Comparison of ENCODE assay signal across 10 cellular contexts in the genomic region with DNA sequence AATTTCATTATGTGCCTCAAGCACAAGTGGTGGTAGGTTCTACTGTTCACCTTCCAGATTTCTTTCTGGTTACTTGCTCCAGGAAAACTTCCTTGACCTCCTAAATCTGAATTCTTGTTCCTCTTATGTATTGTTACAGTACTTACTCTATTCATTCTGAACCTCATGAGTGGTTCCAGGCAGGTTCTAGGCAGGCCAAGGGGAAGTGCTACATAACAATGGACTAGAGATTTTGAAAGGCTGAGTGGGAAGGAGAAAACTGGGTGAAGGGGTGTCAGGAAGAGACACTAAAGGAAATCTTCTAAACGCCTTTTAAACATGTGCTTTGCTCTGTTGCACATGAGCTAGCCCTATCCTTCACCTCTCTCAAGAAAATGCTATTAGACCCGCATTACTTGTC. TPM values are rescaled to one million over a fixed set of nuclear protein-coding genes. Genes with fewer than 3 reads are reported as not detected.
DNase-seq lines count a peak whose midpoint lies in the region; ATAC-seq, FAIRE-seq and TF ChIP-seq lines count a peak whose summit lies in the region.
"Had no signal": no experiment of that assay in that cellular context is flagged by ENCODE, and none has a peak within 500 bp of the region (broad histone marks: within the 10 kb centered on the region; RNA-seq: fewer than 3 reads in every experiment).

No MANE protein-coding gene starts in this region.

- H3K4me3 Mint-ChIP-seq in endodermal cell: peak overlapping the region; percentile 95

- peaks cover 35% of the 10 kb centered on the region for H3K79me2 ChIP-seq in GM23248 (ENCODE audit: insufficient read depth)

- in situ Hi-C loops in GM23248 (cut with MboI): loop anchor here (25.0 kb wide), 1 partner anchor 683 kb away; a partner anchor contains a TSS

- no peaks in the 10 kb centered on the region for H3K9me3 Mint-ChIP-seq in endodermal cell

- peaks cover 16% of the 10 kb centered on the region; the same call in 1 of the 2 replicates for H3K4me1 ChIP-seq in GM23248 (ENCODE audit: insufficient read depth)
- peaks cover 6% of the 10 kb centered on the region for H3K4me1 ChIP-seq in endodermal cell (ENCODE audit: control insufficient read depth, insufficient read depth, low read length)
- H3K4me1 ChIP-seq in psoas muscle: peaks cover 10% of the 10 kb centered on the region
- H3K4me1 ChIP-seq in tibial nerve: peaks cover 4 to 30% (median 8%) of the 10 kb centered on the region in 4 donors
- H3K4me1 ChIP-seq in pancreas: peaks cover 0 to 13% (median 0%) of the 10 kb centered on the region in 3 donors

- DNase-seq in GM23248 (peak; percentile 21), OCI-M1 (lab: John Stamatoyannopoulos, UW) (peak; percentile 54), endodermal cell (no peak), psoas muscle (no peak), tibial nerve (ENCODE audit: low spot score in 2 of 2) (no peak), H4 (ENCODE audit: low spot score) (no peak), germinal center (ENCODE audit: low spot score) (no peak), pancreas (no peak)

- intact Hi-C loops in psoas muscle (cut with DNase I) (no loop called here), pancreas (cut with DNase I) (no loop called here)

- ATAC-seq in psoas muscle: no peak
- no peak for ATAC-seq in pancreas

- no peaks in the 10 kb centered on the region for H3K27me3 ChIP-seq in GM23248 (replicated peaks; ENCODE audit: insufficient read depth)
- no peaks in the 10 kb centered on the region for H3K27me3 ChIP-seq in endodermal cell (ENCODE audit: control insufficient read depth, insufficient read depth, low read length, poor library complexity, severe bottlenecking)
- no peaks in the 10 kb centered on the region for H3K27me3 ChIP-seq in psoas muscle (ENCODE audit: insufficient read depth in 3 of 3, low read length in 2 of 3)
- no peaks in the 10 kb centered on the region for H3K27me3 ChIP-seq in tibial nerve
- no peaks in the 10 kb centered on the region for H3K27me3 ChIP-seq in pancreas
- H3K27me3 ChIP-seq: neutrophil had no signal

- peaks cover 45% of the 10 kb centered on the region for H3K36me3 Mint-ChIP-seq in endodermal cell (ENCODE audit: low read depth)

- H3K4me2 ChIP-seq in GM23248 (ENCODE audit: unreplicated experiment): peak overlapping the region; percentile 100

- FAIRE-seq in pancreas (lab: Jason Lieb, UNC): no peak
- FAIRE-seq: TTC549 had no signal

- H3K4me1 Mint-ChIP-seq in endodermal cell: peaks cover 21% of the 10 kb centered on the region

- WGBS in GM23248 (ENCODE audit: low coverage in 1 of 2, low lambda C conversion rate in 2 of 2, missing lambda C conversion rate in 2 of 2), 2 experiments: 18 to 27% methylated on average over 2 of the region's 2 CpGs
- WGBS in endodermal cell (ENCODE audit: insufficient coverage in 1 of 2, insufficient read length in 1 of 2), 2 experiments: 20 to 70% methylated on average over 1 to 2 of the region's 2 CpGs
- 38 to 53% (median 47%) methylated on average over 2 of the region's 2 CpGs for WGBS in psoas muscle, 3 donors
- WGBS in tibial nerve, 2 donors: 39 to 47% methylated on average over 2 of the region's 2 CpGs
- 26 to 41% methylated on average over 2 of the region's 2 CpGs for WGBS in pancreas, 2 donors

- H4K20me1 ChIP-seq in GM23248 (ENCODE audit: insufficient read depth): no peaks in the 10 kb centered on the region

- peak overlapping the region; percentile 100; the same call in 1 of the 2 replicates for H2AFZ ChIP-seq in GM23248

- H3K4me3 ChIP-seq in GM23248 (peak overlapping the region; percentile 99), endodermal cell (ENCODE audit: low read length) (peak overlapping the region; percentile 94), psoas muscle (peak overlapping the region; percentile 97), tibial nerve (peak overlapping the region in 1 of 4 donors; percentile 70), pancreas (peak overlapping the region in 1 of 4 donors; percentile 100)

- TF ChIP-seq POLR2A in tibial nerve (IDR thresholded peaks at IDR 0.05): no peak

- peak overlapping the region; percentile 32 for H3K27ac Mint-ChIP-seq in endodermal cell

- H3K27ac ChIP-seq in GM23248 (peak overlapping the region; percentile 94), endodermal cell (ENCODE audit: low read depth, low read length) (no peak overlapping the region), psoas muscle (peak overlapping the region; percentile 93), tibial nerve (peak overlapping the region in 1 of 4 donors; percentile 93), pancreas (no peak overlapping the region)

- TF ChIP-seq CTCF in endodermal cell (conservative IDR thresholded peaks at IDR 0.05) (no peak), psoas muscle (IDR thresholded peaks at IDR 0.05) (no peak), tibial nerve (IDR thresholded peaks at IDR 0.05) (no peak), pancreas (IDR thresholded peaks at IDR 0.05) (no peak)

- H3K36me3 ChIP-seq in GM23248 (ENCODE audit: low read depth) (peaks cover 32% of the 10 kb centered on the region), endodermal cell (ENCODE audit: control insufficient read depth, insufficient read depth, low read length) (peaks cover 49% of the 10 kb centered on the region), psoas muscle (ENCODE audit: insufficient read depth in 1 of 2, low read depth in 1 of 2) (peaks cover 0 to 50% of the 10 kb centered on the region in 2 donors), tibial nerve (peaks cover 0 to 41% (median 28%) of the 10 kb centered on the region in 3 donors), pancreas (peaks cover 0 to 16% (median 16%) of the 10 kb centered on the region in 3 donors)

- H3K9ac ChIP-seq in GM23248 (peak overlapping the region; percentile 97), endodermal cell (ENCODE audit: extremely low read depth, low read length, poor library complexity, severe bottlenecking) (peak overlapping the region; percentile 84)

- peaks cover 10% of the 10 kb centered on the region for H3F3A ChIP-seq in GM23248 (ENCODE audit: insufficient read depth)

- TF ChIP-seq EP300 in tibial nerve (IDR thresholded peaks at IDR 0.05): no peak

- no peaks in the 10 kb centered on the region for H3K9me2 ChIP-seq in GM23248 (ENCODE audit: insufficient read depth)

- no peaks in the 10 kb centered on the region for H3K27me3 Mint-ChIP-seq in endodermal cell (ENCODE audit: insufficient read depth)

- H3K9me3 ChIP-seq in GM23248 (ENCODE audit: low read depth) (no peaks in the 10 kb centered on the region), endodermal cell (ENCODE audit: control insufficient read depth, low read length) (no peaks in the 10 kb centered on the region), psoas muscle (no peaks in the 10 kb centered on the region), tibial nerve (no peaks in the 10 kb centered on the region), pancreas (no peaks in the 10 kb centered on the region)
- H3K9me3 ChIP-seq: neutrophil had no signal

RNA-seq across cellular contexts. Expression of a gene that starts 1.6 kb away (rescaled TPM):
- total RNA-seq in GM23248 (2014; rRNA removed; shearing (Covaris generic)): 25.4 and 33.1 TPM in 2 replicates
- polyA plus RNA-seq in GM23248 (2016; fragmentation: Nextera tagmentation; extraction: Ambion mirVana) (30.8 and 34.8 TPM in 2 replicates), psoas muscle (10 to 100 TPM; 16.8 to 20.3 (median 17.3) TPM), pancreas (1 to 10 TPM; 6.0 to 7.4 TPM)
- total RNA-seq in endodermal cell (10 to 100 TPM; 34.1 to 72.7 TPM), psoas muscle (10 to 100 TPM; 11.0 to 17.3 (median 13.2) TPM), tibial nerve (10 to 100 TPM; 16.3 to 38.7 (median 28.3) TPM), pancreas (1 to 10 TPM; 3.7 to 7.9 (median 6.0) TPM)
- polyA plus RNA-seq in endodermal cell (2013, experiment 1 of 2): 30.1 TPM
- 26.3 TPM for polyA plus RNA-seq in endodermal cell (2013, experiment 2 of 2)
- 57.4 and 59.4 TPM in 2 replicates for total RNA-seq in H4 (2014; rRNA removed; shearing (Covaris generic))

Comparison
In these comparisons a context has a peak if more than half of its experiments do, and no peak if none do; other contexts are left out.
1. DNase-seq: peak in GM23248 (single experiment) and OCI-M1 (single experiment); none in endodermal cell (single experiment), psoas muscle (0 of 2), tibial nerve (0 of 2), H4 (single experiment), germinal center (single experiment) and pancreas (0 of 6).
2. H3K27ac ChIP-seq: peak in GM23248 (single experiment) and psoas muscle (single experiment); none in endodermal cell (single experiment) and pancreas (0 of 4).